Comparison of ENCODE assay signal across 8 cellular contexts in genomic region chr20:35093245-35093884, GRCh38. TPM values are rescaled to one million over a fixed set of nuclear protein-coding genes. Genes with fewer than 3 reads are reported as not detected.
DNase-seq lines count a peak whose midpoint lies in the region; ATAC-seq and TF ChIP-seq lines count a peak whose summit lies in the region.

No MANE protein-coding gene starts in this region.

- in situ Hi-C loops in brain microvascular endothelial cell (cut with HindIII; ENCODE audit: low pct_ligation_motif_present, low sequenced_read_pairs), result no loop called here

- H3K27me3 ChIP-seq in brain microvascular endothelial cell (replicated peaks), result no peaks in the 10 kb centered on the region
- no peaks in the 10 kb centered on the region for H3K27me3 ChIP-seq in tibial nerve

- H3K9me3 ChIP-seq in OCI-LY7 (ENCODE audit: low read length) (no peaks in the 10 kb centered on the region), tibial nerve (no peaks in the 10 kb centered on the region)

- TF ChIP-seq CTCF in GM12865 (IDR thresholded peaks at IDR 0.05; ENCODE audit: insufficient read depth, low read depth, low read length, missing control alignments), result no peak
- no peak for TF ChIP-seq CTCF in OCI-LY7 (conservative IDR thresholded peaks at IDR 0.05; ENCODE audit: low read length)
- TF ChIP-seq CTCF in brain microvascular endothelial cell (IDR thresholded peaks at IDR 0.05; ENCODE audit: low read depth, low read length, missing control alignments), result no peak
- no peak for TF ChIP-seq CTCF in mesothelial cell of epicardium (IDR thresholded peaks at IDR 0.05; ENCODE audit: unreplicated experiment)
- TF ChIP-seq CTCF in tibial nerve (IDR thresholded peaks at IDR 0.05), result no peak

- BruUV-seq in OCI-LY7 (replicated peaks; lab: Mats Ljungman, UMichigan), result no TSS peak

- WGBS in tibial nerve, 2 donors, result 76 to 77% methylated on average over 8 of the region's 8 CpGs

- CTCF ChIA-PET in OCI-LY7 (lab: Charles Lee; ENCODE audit: unreplicated experiment), result no interaction called here

- H3K4me3 ChIP-seq in GM12865 (ENCODE audit: low read depth, low read length), result peak overlapping the region; percentile 78
- peak overlapping the region; percentile 100 for H3K4me3 ChIP-seq in OCI-LY7 (ENCODE audit: low read depth, low read length, poor library complexity, severe bottlenecking)
- H3K4me3 ChIP-seq in brain microvascular endothelial cell (ENCODE audit: low read depth, low read length), result peak overlapping the region; percentile 98
- peak overlapping the region in 3 of 4 donors; percentile 63 to 82 (median 71) for H3K4me3 ChIP-seq in tibial nerve

- H4K20me1 ChIP-seq in OCI-LY7 (ENCODE audit: insufficient read depth, low read length), result peaks cover 9% of the 10 kb centered on the region; the same call in 1 of the 2 replicates

- no peaks in the 10 kb centered on the region for H3K9me2 ChIP-seq in OCI-LY7 (ENCODE audit: insufficient read depth, low read length)

- no peak for TF ChIP-seq POLR2A in tibial nerve (IDR thresholded peaks at IDR 0.05)

- TF ChIP-seq EP300 in tibial nerve (IDR thresholded peaks at IDR 0.05), result no peak

- H3K36me3 ChIP-seq in OCI-LY7 (ENCODE audit: insufficient read depth, low read length) (peaks cover 17% of the 10 kb centered on the region; the same call in 1 of the 2 replicates), brain microvascular endothelial cell (replicated peaks) (peaks cover under 1% of the 10 kb centered on the region), tibial nerve (peaks cover 0 to 13% (median 0%) of the 10 kb centered on the region in 3 donors)

- H2AFZ ChIP-seq in OCI-LY7 (ENCODE audit: low read length), result peak overlapping the region; percentile 98

- peaks cover 3% of the 10 kb centered on the region for H3K36me3 Mint-ChIP-seq in mesothelial cell of epicardium

- peak overlapping the region; percentile 64 for H3K4me2 ChIP-seq in OCI-LY7 (ENCODE audit: low read length)

- intact Hi-C loops in OCI-LY7 (cut with micrococcal nuclease; ENCODE audit: unreplicated experiment), result loop anchor here (10.0 kb wide), 1 partner anchor 139 kb away; the partner anchor contains the start of genes GSS and MYH7B

- H3K27ac ChIP-seq in OCI-LY7 (ENCODE audit: low read depth, low read length, poor library complexity, severe bottlenecking), result no peak overlapping the region
- peak overlapping the region; percentile 95 for H3K27ac ChIP-seq in brain microvascular endothelial cell
- peak overlapping the region in 3 of 4 donors; percentile 88 to 93 (median 93) for H3K27ac ChIP-seq in tibial nerve

- H3K4me1 ChIP-seq in OCI-LY7 (ENCODE audit: insufficient read depth, low read length, poor library complexity, severe bottlenecking) (peaks cover 18% of the 10 kb centered on the region), tibial nerve (peaks cover 0 to 45% (median 16%) of the 10 kb centered on the region in 4 donors)

- no peak for ATAC-seq in HG03342 (IDR thresholded peaks at IDR 0.05; ENCODE audit: unreplicated experiment)

- H3K27me3 Mint-ChIP-seq in mesothelial cell of epicardium (ENCODE audit: low read depth), result no peaks in the 10 kb centered on the region

- peaks cover 34% of the 10 kb centered on the region for H3K79me2 ChIP-seq in OCI-LY7 (ENCODE audit: insufficient read depth, low read depth, low read length)

- peaks cover 25% of the 10 kb centered on the region for H3K4me1 Mint-ChIP-seq in mesothelial cell of epicardium

- H3K9me3 Mint-ChIP-seq in mesothelial cell of epicardium, result no peaks in the 10 kb centered on the region

- peak overlapping the region; percentile 88 for H3K4me3 Mint-ChIP-seq in mesothelial cell of epicardium

- DNase-seq in GM12865 (ENCODE audit: low read depth), result no peak
- no peak for DNase-seq in OCI-LY7 (ENCODE audit: low spot score)
- peak; percentile 36 for DNase-seq in brain microvascular endothelial cell
- DNase-seq in mesothelial cell of epicardium (ENCODE audit: low spot score in 2 of 2, unreplicated experiment in 2 of 2), result no peak
- no peak for DNase-seq in tibial nerve (ENCODE audit: low spot score in 2 of 2)
- no peak for DNase-seq in UCSD-AML1 (lab: John Stamatoyannopoulos, UW; ENCODE audit: unreplicated experiment)
- no peak for DNase-seq in NCI-H1092 (lab: John Stamatoyannopoulos, UW)

- POLR2A ChIA-PET in OCI-LY7 (lab: Charles Lee), result no interaction called here

- H3K27ac Mint-ChIP-seq in mesothelial cell of epicardium, result peak overlapping the region; percentile 70

RNA-seq across cellular contexts. Expression of gene TRPC4AP, which starts 0.8 kb away (rescaled TPM):
- 25.5 and 31.9 TPM in 2 replicates for total RNA-seq in OCI-LY7 (2014; rRNA removed; shearing (Covaris generic))
- total RNA-seq in OCI-LY7 (2022), result 38.8 and 42.3 TPM in 2 replicates
- 93.8 to 96.2 TPM (median 95.6 TPM) in 3 replicates for total RNA-seq in mesothelial cell of epicardium
- 100 to 1,000 TPM in 1 of 4 donors, 10 to 100 TPM in 3; 63.4 to 101 (median 76.4) TPM for total RNA-seq in tibial nerve

RNA-seq across cellular contexts. Expression of gene EDEM2, which starts 53.8 kb away (rescaled TPM):
- 19.1 and 19.7 TPM in 2 replicates for total RNA-seq in OCI-LY7 (2014; rRNA removed; shearing (Covaris generic))
- total RNA-seq in OCI-LY7 (2022) (20.7 and 23.0 TPM in 2 replicates), mesothelial cell of epicardium (15.1 to 17.3 TPM (median 16.5 TPM) in 3 replicates), tibial nerve (10 to 100 TPM; 19.6 to 29.7 (median 25.2) TPM)
